ENCODE assay signal across 8 cellular contexts in genomic region chr9:27888661-27889295, GRCh38.
DNase-seq lines count a peak whose midpoint lies in the region; ATAC-seq and TF ChIP-seq lines count a peak whose summit lies in the region.

No MANE protein-coding gene starts in this region.

- H3K4me3 ChIP-seq in right atrium auricular region (no peak overlapping the region), KMS-11 (IDR thresholded peaks at IDR 0.05; ENCODE audit: insufficient read depth, low read depth, low read length) (no peak overlapping the region), lung (no peak overlapping the region), MG63 (no peak overlapping the region)

- TF ChIP-seq CTCF in right atrium auricular region (IDR thresholded peaks at IDR 0.05) (peak in 1 of 2 donors; percentile 53), KMS-11 (conservative IDR thresholded peaks at IDR 0.05; ENCODE audit: low read depth, low read length) (peak; percentile 76), lung (IDR thresholded peaks at IDR 0.05; ENCODE audit: control extremely low read depth, extremely low read depth) (peak; percentile 14)

- DNase-seq in Right ventricle myocardium superior, result peak; percentile 37
- no peak for DNase-seq in right atrium auricular region (ENCODE audit: low spot score)
- peak; percentile 11 for DNase-seq in H4 (ENCODE audit: low spot score)
- DNase-seq in activated T-helper 2 cell treated with anti-CD3 and anti-CD28 coated beads, Interferon-gamma antibody, Interleukin-2, Interleukin-4, amounts not matched to agents 10 μg/mL and 5 μg/mL and 100 μg/mL, durations not matched to agents 14 hours and 24 hours and 36 hours (ENCODE audit: low spot score), result peak; percentile 20
- DNase-seq in lung (ENCODE audit: low spot score), result no peak
- no peak for DNase-seq in effector memory CD8-positive, alpha-beta T cell
- no peak for DNase-seq in MG63

- WGBS in lung, 2 donors, result 89 to 97% methylated on average over 2 of the region's 2 CpGs

- no peaks in the 10 kb centered on the region for H3K36me3 Mint-ChIP-seq in activated T-helper 2 cell treated with anti-CD3 and anti-CD28 coated beads, Interferon-gamma antibody, Interleukin-2, Interleukin-4, amounts not matched to agents 10 μg/mL and 5 μg/mL and 100 μg/mL, durations not matched to agents 14 hours and 24 hours and 36 hours (ENCODE audit: low read depth)
- H3K36me3 Mint-ChIP-seq in effector memory CD8-positive, alpha-beta T cell (ENCODE audit: insufficient read depth), result no peaks in the 10 kb centered on the region

- ATAC-seq in Right ventricle myocardium superior (ENCODE audit: poor library complexity) (no peak), lung (ENCODE audit: insufficient read depth, low FRiP score) (no peak)
- no peak for ATAC-seq in effector memory CD8-positive, alpha-beta T cell (replicated peaks)

- no peaks in the 10 kb centered on the region for H3K4me1 Mint-ChIP-seq in activated T-helper 2 cell treated with anti-CD3 and anti-CD28 coated beads, Interferon-gamma antibody, Interleukin-2, Interleukin-4, amounts not matched to agents 10 μg/mL and 5 μg/mL and 100 μg/mL, durations not matched to agents 14 hours and 24 hours and 36 hours (ENCODE audit: low read depth)
- no peaks in the 10 kb centered on the region for H3K4me1 Mint-ChIP-seq in effector memory CD8-positive, alpha-beta T cell (ENCODE audit: low read depth in 2 of 2)

- H3K27ac ChIP-seq in right atrium auricular region (no peak overlapping the region), KMS-11 (no peak overlapping the region), lung (ENCODE audit: low read depth in 1 of 2, low read length in 1 of 2) (no peak overlapping the region)

- H3K9me3 ChIP-seq in right atrium auricular region (no peaks in the 10 kb centered on the region), lung (ENCODE audit: control insufficient read depth in 2 of 2, insufficient read depth in 1 of 2, low read length in 1 of 2) (no peaks in the 10 kb centered on the region), MG63 (no peaks in the 10 kb centered on the region)

- no peaks in the 10 kb centered on the region for H3K79me2 ChIP-seq in KMS-11 (ENCODE audit: insufficient read depth, low read depth)

- H3K4me2 ChIP-seq in KMS-11, result no peak overlapping the region

- no peaks in the 10 kb centered on the region for H4K20me1 ChIP-seq in KMS-11 (ENCODE audit: insufficient read depth)

- no peaks in the 10 kb centered on the region for H3K4me1 ChIP-seq in right atrium auricular region
- no peaks in the 10 kb centered on the region for H3K4me1 ChIP-seq in KMS-11 (ENCODE audit: low read depth, poor library complexity, severe bottlenecking)
- H3K4me1 ChIP-seq in lung (ENCODE audit: control insufficient read depth in 2 of 2, insufficient read depth in 2 of 2, low read length in 2 of 2), result no peaks in the 10 kb centered on the region

- intact Hi-C loops in Right ventricle myocardium superior (cut with DNase I), result no loop called here
- intact Hi-C loops in activated T-helper 2 cell treated with anti-CD3 and anti-CD28 coated beads, Interferon-gamma antibody, Interleukin-2, Interleukin-4, amounts not matched to agents 10 μg/mL and 5 μg/mL and 100 μg/mL, durations not matched to agents 14 hours and 24 hours and 36 hours (cut with micrococcal nuclease), result loop anchor here (1.0 kb wide), 1 partner anchor 162 kb away; no protein-coding TSS in a partner anchor

- no peaks in the 10 kb centered on the region for H3K9me3 Mint-ChIP-seq in activated T-helper 2 cell treated with anti-CD3 and anti-CD28 coated beads, Interferon-gamma antibody, Interleukin-2, Interleukin-4, amounts not matched to agents 10 μg/mL and 5 μg/mL and 100 μg/mL, durations not matched to agents 14 hours and 24 hours and 36 hours
- peaks cover 0 to 2% of the 10 kb centered on the region in 2 donors for H3K9me3 Mint-ChIP-seq in effector memory CD8-positive, alpha-beta T cell

- no peak overlapping the region for H2AFZ ChIP-seq in KMS-11 (ENCODE audit: low read depth)

- no peak overlapping the region for H3K4me3 Mint-ChIP-seq in activated T-helper 2 cell treated with anti-CD3 and anti-CD28 coated beads, Interferon-gamma antibody, Interleukin-2, Interleukin-4, amounts not matched to agents 10 μg/mL and 5 μg/mL and 100 μg/mL, durations not matched to agents 14 hours and 24 hours and 36 hours (ENCODE audit: low read depth)
- H3K4me3 Mint-ChIP-seq in effector memory CD8-positive, alpha-beta T cell, result no peak overlapping the region

- H3K9ac ChIP-seq in KMS-11, result no peak overlapping the region

- H3K36me3 ChIP-seq in right atrium auricular region (no peaks in the 10 kb centered on the region), KMS-11 (ENCODE audit: insufficient read depth) (no peaks in the 10 kb centered on the region), lung (ENCODE audit: control insufficient read depth in 2 of 2, insufficient read depth in 2 of 2, low read length in 2 of 2) (no peaks in the 10 kb centered on the region), MG63 (no peaks in the 10 kb centered on the region)

- no peaks in the 10 kb centered on the region for H3K27me3 ChIP-seq in right atrium auricular region
- no peaks in the 10 kb centered on the region for H3K27me3 ChIP-seq in KMS-11 (ENCODE audit: insufficient read depth, low read depth)
- H3K27me3 ChIP-seq in lung (ENCODE audit: control insufficient read depth, insufficient read depth), result no peaks in the 10 kb centered on the region
- H3K27me3 ChIP-seq in MG63, result no peaks in the 10 kb centered on the region

- peaks cover 3% of the 10 kb centered on the region for H3K27me3 Mint-ChIP-seq in activated T-helper 2 cell treated with anti-CD3 and anti-CD28 coated beads, Interferon-gamma antibody, Interleukin-2, Interleukin-4, amounts not matched to agents 10 μg/mL and 5 μg/mL and 100 μg/mL, durations not matched to agents 14 hours and 24 hours and 36 hours (ENCODE audit: low read depth)
- no peaks in the 10 kb centered on the region for H3K27me3 Mint-ChIP-seq in effector memory CD8-positive, alpha-beta T cell

- no peak overlapping the region for H3K27ac Mint-ChIP-seq in activated T-helper 2 cell treated with anti-CD3 and anti-CD28 coated beads, Interferon-gamma antibody, Interleukin-2, Interleukin-4, amounts not matched to agents 10 μg/mL and 5 μg/mL and 100 μg/mL, durations not matched to agents 14 hours and 24 hours and 36 hours
- H3K27ac Mint-ChIP-seq in effector memory CD8-positive, alpha-beta T cell, result no peak overlapping the region

Comparison
In these comparisons a context has a peak if more than half of its experiments do, and no peak if none do; other contexts are left out.
1. DNase-seq: peak in Right ventricle myocardium superior (single experiment), H4 (single experiment) and activated T-helper 2 cell treated with anti-CD3 and anti-CD28 coated beads, Interferon-gamma antibody, Interleukin-2, Interleukin-4, amounts not matched to agents 10 μg/mL and 5 μg/mL and 100 μg/mL, durations not matched to agents 14 hours and 24 hours and 36 hours (single experiment); none in right atrium auricular region (single experiment), lung (single experiment), effector memory CD8-positive, alpha-beta T cell (0 of 3) and MG63 (single experiment).